1 cellular context compared by ENCODE assay signal in the genomic region with DNA sequence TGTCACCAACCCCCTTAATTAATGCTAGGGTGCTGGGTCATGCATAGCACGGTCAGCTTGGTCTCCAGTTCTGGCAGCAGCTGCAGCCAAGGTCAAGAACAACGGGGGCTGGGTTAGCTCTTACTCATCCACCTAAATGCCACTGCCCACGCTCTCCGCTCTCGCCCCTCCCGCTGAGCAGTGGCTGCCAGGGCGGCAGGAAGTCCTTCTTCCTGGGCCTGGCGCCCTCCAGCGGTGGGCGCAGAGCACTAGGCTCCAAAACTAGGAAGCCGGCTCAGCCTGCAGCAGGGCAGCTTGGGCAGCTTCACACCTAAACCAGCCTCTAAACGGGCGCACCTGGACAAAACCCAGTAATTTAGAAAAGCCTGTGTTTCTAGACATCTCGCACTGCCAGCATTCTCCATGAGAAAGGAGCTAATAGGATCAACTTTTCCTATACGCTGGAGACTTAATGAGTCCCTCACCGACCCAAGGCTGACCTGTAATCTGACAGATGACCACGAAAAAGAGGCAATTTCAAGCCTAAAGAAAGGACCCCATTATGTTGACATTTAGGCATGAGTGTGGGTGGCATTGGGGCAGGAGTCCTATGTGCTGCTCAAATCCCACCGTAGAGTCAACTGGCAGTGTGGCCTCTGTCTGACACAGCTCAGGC.
A peak's percentile ranks its signal among the peaks of the same experiment; 100 is the strongest.
TF ChIP-seq lines count a peak whose summit lies in the region.

No MANE protein-coding gene starts in this region.

TF ChIP-seq in GM12878, 131 proteins besides CTCF, POLR2A, EP300 and RAD21 (continued from another document and continues in another):
- TF ChIP-seq CEBPB (IDR thresholded peaks at IDR 0.05; ENCODE audit: borderline replicate concordance in 1 of 2, low read depth in 2 of 2, low read length in 2 of 2) (no peak), MEF2B (IDR thresholded peaks at IDR 0.05; ENCODE audit: partially characterized antibody, poor library complexity, severe bottlenecking) (no peak), NFYA (IDR thresholded peaks at IDR 0.05; ENCODE audit: borderline replicate concordance, low read depth, low read length) (no peak), ETV6 (conservative IDR thresholded peaks at IDR 0.05 in 1 of 2, IDR thresholded peaks at IDR 0.05 in 1 of 2; ENCODE audit: borderline replicate concordance in 1 of 2, low read depth in 1 of 2) (no peak; a peak in 1 of 4 replicates), CHD2 (IDR thresholded peaks at IDR 0.05; ENCODE audit: borderline replicate concordance, low read depth, low read length) (0 out of 2 replicates have a peak, but pooled peaks have one; percentile 29), BCL11A (IDR thresholded peaks at IDR 0.05; ENCODE audit: low read depth, low read length) (peak; percentile 52; the same call in 1 of the 2 replicates), RB1 (IDR thresholded peaks at IDR 0.05; ENCODE audit: borderline replicate concordance) (peak; percentile 86; the same call in 1 of the 2 replicates), WRNIP1 (IDR thresholded peaks at IDR 0.05; ENCODE audit: borderline replicate concordance, low read depth, low read length) (no peak), EGR1 (IDR thresholded peaks at IDR 0.05; ENCODE audit: borderline replicate concordance in 1 of 2, low read depth in 2 of 2, low read length in 2 of 2) (peak in 1 of 2 experiments; percentile 86; a peak in 2 of 3 replicates), NBN (IDR thresholded peaks at IDR 0.05) (0 out of 2 replicates have a peak, but pooled peaks have one; percentile 36), CREM (IDR thresholded peaks at IDR 0.05; ENCODE audit: low read depth) (no peak), TCF3 (IDR thresholded peaks at IDR 0.05; ENCODE audit: borderline replicate concordance, insufficient read depth, low read depth, low read length) (no peak), ESRRA (IDR thresholded peaks at IDR 0.05; ENCODE audit: low read length) (no peak), RCOR1 (conservative IDR thresholded peaks at IDR 0.05; ENCODE audit: low read depth, low read length) (no peak), YY1 (IDR thresholded peaks at IDR 0.05; ENCODE audit: low read depth, low read length) (peak; percentile 79), RBBP5 (conservative IDR thresholded peaks at IDR 0.05) (no peak), ZZZ3 (IDR thresholded peaks at IDR 0.05; ENCODE audit: control insufficient read depth, insufficient read length, low read depth) (no peak), NR2F1 (conservative IDR thresholded peaks at IDR 0.05) (peak; percentile 77), ZNF24 (IDR thresholded peaks at IDR 0.05) (no peak), CREB1 (IDR thresholded peaks at IDR 0.05; ENCODE audit: low read depth) (no peak), RELA (IDR thresholded peaks at IDR 0.05; ENCODE audit: borderline replicate concordance, partially characterized antibody) (no peak), DPF2 (IDR thresholded peaks at IDR 0.05) (0 out of 2 replicates have a peak, but pooled peaks have one; percentile 44), PML (IDR thresholded peaks at IDR 0.05; ENCODE audit: low read length) (no peak), BMI1 (IDR thresholded peaks at IDR 0.05; ENCODE audit: borderline replicate concordance) (no peak), SPI1 (IDR thresholded peaks at IDR 0.05; ENCODE audit: borderline replicate concordance, insufficient read depth, low read depth, low read length) (peak; percentile 21; the same call in 1 of the 2 replicates)
- TF ChIP-seq, protein P1, sequence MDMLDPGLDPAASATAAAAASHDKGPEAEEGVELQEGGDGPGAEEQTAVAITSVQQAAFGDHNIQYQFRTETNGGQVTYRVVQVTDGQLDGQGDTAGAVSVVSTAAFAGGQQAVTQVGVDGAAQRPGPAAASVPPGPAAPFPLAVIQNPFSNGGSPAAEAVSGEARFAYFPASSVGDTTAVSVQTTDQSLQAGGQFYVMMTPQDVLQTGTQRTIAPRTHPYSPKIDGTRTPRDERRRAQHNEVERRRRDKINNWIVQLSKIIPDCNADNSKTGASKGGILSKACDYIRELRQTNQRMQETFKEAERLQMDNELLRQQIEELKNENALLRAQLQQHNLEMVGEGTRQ (IDR thresholded peaks at IDR 0.05; ENCODE audit: borderline replicate concordance, low read depth, low read length) = no peak
- TF ChIP-seq, protein P2, sequence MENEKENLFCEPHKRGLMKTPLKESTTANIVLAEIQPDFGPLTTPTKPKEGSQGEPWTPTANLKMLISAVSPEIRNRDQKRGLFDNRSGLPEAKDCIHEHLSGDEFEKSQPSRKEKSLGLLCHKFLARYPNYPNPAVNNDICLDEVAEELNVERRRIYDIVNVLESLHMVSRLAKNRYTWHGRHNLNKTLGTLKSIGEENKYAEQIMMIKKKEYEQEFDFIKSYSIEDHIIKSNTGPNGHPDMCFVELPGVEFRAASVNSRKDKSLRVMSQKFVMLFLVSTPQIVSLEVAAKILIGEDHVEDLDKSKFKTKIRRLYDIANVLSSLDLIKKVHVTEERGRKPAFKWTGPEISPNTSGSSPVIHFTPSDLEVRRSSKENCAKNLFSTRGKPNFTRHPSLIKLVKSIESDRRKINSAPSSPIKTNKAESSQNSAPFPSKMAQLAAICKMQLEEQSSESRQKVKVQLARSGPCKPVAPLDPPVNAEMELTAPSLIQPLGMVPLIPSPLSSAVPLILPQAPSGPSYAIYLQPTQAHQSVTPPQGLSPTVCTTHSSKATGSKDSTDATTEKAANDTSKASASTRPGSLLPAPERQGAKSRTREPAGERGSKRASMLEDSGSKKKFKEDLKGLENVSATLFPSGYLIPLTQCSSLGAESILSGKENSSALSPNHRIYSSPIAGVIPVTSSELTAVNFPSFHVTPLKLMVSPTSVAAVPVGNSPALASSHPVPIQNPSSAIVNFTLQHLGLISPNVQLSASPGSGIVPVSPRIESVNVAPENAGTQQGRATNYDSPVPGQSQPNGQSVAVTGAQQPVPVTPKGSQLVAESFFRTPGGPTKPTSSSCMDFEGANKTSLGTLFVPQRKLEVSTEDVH (IDR thresholded peaks at IDR 0.05; ENCODE audit: low read depth, partially characterized antibody) = no peak
- TF ChIP-seq, protein P3, sequence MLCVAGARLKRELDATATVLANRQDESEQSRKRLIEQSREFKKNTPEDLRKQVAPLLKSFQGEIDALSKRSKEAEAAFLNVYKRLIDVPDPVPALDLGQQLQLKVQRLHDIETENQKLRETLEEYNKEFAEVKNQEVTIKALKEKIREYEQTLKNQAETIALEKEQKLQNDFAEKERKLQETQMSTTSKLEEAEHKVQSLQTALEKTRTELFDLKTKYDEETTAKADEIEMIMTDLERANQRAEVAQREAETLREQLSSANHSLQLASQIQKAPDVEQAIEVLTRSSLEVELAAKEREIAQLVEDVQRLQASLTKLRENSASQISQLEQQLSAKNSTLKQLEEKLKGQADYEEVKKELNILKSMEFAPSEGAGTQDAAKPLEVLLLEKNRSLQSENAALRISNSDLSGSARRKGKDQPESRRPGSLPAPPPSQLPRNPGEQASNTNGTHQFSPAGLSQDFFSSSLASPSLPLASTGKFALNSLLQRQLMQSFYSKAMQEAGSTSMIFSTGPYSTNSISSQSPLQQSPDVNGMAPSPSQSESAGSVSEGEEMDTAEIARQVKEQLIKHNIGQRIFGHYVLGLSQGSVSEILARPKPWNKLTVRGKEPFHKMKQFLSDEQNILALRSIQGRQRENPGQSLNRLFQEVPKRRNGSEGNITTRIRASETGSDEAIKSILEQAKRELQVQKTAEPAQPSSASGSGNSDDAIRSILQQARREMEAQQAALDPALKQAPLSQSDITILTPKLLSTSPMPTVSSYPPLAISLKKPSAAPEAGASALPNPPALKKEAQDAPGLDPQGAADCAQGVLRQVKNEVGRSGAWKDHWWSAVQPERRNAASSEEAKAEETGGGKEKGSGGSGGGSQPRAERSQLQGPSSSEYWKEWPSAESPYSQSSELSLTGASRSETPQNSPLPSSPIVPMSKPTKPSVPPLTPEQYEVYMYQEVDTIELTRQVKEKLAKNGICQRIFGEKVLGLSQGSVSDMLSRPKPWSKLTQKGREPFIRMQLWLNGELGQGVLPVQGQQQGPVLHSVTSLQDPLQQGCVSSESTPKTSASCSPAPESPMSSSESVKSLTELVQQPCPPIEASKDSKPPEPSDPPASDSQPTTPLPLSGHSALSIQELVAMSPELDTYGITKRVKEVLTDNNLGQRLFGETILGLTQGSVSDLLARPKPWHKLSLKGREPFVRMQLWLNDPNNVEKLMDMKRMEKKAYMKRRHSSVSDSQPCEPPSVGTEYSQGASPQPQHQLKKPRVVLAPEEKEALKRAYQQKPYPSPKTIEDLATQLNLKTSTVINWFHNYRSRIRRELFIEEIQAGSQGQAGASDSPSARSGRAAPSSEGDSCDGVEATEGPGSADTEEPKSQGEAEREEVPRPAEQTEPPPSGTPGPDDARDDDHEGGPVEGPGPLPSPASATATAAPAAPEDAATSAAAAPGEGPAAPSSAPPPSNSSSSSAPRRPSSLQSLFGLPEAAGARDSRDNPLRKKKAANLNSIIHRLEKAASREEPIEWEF (IDR thresholded peaks at IDR 0.05; ENCODE audit: insufficient replicate concordance, low read depth, low read length) = no peak
- TF ChIP-seq, protein P4, sequence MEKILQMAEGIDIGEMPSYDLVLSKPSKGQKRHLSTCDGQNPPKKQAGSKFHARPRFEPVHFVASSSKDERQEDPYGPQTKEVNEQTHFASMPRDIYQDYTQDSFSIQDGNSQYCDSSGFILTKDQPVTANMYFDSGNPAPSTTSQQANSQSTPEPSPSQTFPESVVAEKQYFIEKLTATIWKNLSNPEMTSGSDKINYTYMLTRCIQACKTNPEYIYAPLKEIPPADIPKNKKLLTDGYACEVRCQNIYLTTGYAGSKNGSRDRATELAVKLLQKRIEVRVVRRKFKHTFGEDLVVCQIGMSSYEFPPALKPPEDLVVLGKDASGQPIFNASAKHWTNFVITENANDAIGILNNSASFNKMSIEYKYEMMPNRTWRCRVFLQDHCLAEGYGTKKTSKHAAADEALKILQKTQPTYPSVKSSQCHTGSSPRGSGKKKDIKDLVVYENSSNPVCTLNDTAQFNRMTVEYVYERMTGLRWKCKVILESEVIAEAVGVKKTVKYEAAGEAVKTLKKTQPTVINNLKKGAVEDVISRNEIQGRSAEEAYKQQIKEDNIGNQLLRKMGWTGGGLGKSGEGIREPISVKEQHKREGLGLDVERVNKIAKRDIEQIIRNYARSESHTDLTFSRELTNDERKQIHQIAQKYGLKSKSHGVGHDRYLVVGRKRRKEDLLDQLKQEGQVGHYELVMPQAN (conservative IDR thresholded peaks at IDR 0.05) = no peak
- TF ChIP-seq, protein P5, sequence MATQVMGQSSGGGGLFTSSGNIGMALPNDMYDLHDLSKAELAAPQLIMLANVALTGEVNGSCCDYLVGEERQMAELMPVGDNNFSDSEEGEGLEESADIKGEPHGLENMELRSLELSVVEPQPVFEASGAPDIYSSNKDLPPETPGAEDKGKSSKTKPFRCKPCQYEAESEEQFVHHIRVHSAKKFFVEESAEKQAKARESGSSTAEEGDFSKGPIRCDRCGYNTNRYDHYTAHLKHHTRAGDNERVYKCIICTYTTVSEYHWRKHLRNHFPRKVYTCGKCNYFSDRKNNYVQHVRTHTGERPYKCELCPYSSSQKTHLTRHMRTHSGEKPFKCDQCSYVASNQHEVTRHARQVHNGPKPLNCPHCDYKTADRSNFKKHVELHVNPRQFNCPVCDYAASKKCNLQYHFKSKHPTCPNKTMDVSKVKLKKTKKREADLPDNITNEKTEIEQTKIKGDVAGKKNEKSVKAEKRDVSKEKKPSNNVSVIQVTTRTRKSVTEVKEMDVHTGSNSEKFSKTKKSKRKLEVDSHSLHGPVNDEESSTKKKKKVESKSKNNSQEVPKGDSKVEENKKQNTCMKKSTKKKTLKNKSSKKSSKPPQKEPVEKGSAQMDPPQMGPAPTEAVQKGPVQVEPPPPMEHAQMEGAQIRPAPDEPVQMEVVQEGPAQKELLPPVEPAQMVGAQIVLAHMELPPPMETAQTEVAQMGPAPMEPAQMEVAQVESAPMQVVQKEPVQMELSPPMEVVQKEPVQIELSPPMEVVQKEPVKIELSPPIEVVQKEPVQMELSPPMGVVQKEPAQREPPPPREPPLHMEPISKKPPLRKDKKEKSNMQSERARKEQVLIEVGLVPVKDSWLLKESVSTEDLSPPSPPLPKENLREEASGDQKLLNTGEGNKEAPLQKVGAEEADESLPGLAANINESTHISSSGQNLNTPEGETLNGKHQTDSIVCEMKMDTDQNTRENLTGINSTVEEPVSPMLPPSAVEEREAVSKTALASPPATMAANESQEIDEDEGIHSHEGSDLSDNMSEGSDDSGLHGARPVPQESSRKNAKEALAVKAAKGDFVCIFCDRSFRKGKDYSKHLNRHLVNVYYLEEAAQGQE (IDR thresholded peaks at IDR 0.05; ENCODE audit: low read depth, low read length) = no peak
- TF ChIP-seq, protein P6, sequence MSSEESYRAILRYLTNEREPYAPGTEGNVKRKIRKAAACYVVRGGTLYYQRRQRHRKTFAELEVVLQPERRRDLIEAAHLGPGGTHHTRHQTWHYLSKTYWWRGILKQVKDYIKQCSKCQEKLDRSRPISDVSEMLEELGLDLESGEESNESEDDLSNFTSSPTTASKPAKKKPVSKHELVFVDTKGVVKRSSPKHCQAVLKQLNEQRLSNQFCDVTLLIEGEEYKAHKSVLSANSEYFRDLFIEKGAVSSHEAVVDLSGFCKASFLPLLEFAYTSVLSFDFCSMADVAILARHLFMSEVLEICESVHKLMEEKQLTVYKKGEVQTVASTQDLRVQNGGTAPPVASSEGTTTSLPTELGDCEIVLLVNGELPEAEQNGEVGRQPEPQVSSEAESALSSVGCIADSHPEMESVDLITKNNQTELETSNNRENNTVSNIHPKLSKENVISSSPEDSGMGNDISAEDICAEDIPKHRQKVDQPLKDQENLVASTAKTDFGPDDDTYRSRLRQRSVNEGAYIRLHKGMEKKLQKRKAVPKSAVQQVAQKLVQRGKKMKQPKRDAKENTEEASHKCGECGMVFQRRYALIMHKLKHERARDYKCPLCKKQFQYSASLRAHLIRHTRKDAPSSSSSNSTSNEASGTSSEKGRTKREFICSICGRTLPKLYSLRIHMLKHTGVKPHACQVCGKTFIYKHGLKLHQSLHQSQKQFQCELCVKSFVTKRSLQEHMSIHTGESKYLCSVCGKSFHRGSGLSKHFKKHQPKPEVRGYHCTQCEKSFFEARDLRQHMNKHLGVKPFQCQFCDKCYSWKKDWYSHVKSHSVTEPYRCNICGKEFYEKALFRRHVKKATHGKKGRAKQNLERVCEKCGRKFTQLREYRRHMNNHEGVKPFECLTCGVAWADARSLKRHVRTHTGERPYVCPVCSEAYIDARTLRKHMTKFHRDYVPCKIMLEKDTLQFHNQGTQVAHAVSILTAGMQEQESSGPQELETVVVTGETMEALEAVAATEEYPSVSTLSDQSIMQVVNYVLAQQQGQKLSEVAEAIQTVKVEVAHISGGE (CRISPR knock-in tag; IDR thresholded peaks at IDR 0.05) = no peak
- TF ChIP-seq, protein P7, sequence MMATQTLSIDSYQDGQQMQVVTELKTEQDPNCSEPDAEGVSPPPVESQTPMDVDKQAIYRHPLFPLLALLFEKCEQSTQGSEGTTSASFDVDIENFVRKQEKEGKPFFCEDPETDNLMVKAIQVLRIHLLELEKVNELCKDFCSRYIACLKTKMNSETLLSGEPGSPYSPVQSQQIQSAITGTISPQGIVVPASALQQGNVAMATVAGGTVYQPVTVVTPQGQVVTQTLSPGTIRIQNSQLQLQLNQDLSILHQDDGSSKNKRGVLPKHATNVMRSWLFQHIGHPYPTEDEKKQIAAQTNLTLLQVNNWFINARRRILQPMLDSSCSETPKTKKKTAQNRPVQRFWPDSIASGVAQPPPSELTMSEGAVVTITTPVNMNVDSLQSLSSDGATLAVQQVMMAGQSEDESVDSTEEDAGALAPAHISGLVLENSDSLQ (IDR thresholded peaks at IDR 0.05) = no peak
